ENCODE assay signal across 2 cellular contexts in genomic region chr11:3994030-3994640, GRCh38.
TF ChIP-seq lines count a peak whose summit lies in the region.

No MANE protein-coding gene starts in this region.

TF ChIP-seq in IMR-90, 13 proteins besides CTCF, POLR2A, EP300 and RAD21:
- TF ChIP-seq ELK1 (IDR thresholded peaks at IDR 0.05; ENCODE audit: borderline replicate concordance, low read depth, low read length) (no peak), RCOR1 (IDR thresholded peaks at IDR 0.05; ENCODE audit: insufficient replicate concordance, low read length) (no peak), FOS (IDR thresholded peaks at IDR 0.05; ENCODE audit: low read depth, low read length) (0 out of 2 replicates have a peak, but pooled peaks have one; percentile 29)

TF ChIP-seq in GM12878, 131 proteins besides CTCF, POLR2A, EP300 and RAD21:
- TF ChIP-seq PAX5 (IDR thresholded peaks at IDR 0.05; ENCODE audit: borderline replicate concordance, low read depth, low read length) (0 out of 2 replicates have a peak, but pooled peaks have one; percentile 31), TCF7 (IDR thresholded peaks at IDR 0.05; ENCODE audit: borderline replicate concordance) (peak; percentile 93), CBX5 (IDR thresholded peaks at IDR 0.05; ENCODE audit: low read depth) (peak; percentile 99), MLLT1 (IDR thresholded peaks at IDR 0.05) (peak; percentile 45; the same call in 1 of the 2 replicates), SREBF2 (IDR thresholded peaks at IDR 0.05; ENCODE audit: low read length) (no peak), HDAC2 (IDR thresholded peaks at IDR 0.05) (no peak), ZBTB33 (IDR thresholded peaks at IDR 0.05) (0 out of 2 replicates have a peak, but pooled peaks have one; percentile 73), ATF7 (IDR thresholded peaks at IDR 0.05; ENCODE audit: low read depth) (peak; percentile 63; the same call in 1 of the 2 replicates), CEBPB (IDR thresholded peaks at IDR 0.05; ENCODE audit: borderline replicate concordance in 1 of 2, low read depth in 2 of 2, low read length in 2 of 2) (no peak), IRF4 (IDR thresholded peaks at IDR 0.05; ENCODE audit: low read depth, low read length) (peak; percentile 48; the same call in 1 of the 2 replicates), NBN (IDR thresholded peaks at IDR 0.05) (peak; percentile 60), SKIL (IDR thresholded peaks at IDR 0.05; ENCODE audit: low read depth, poor library complexity, severe bottlenecking) (peak; percentile 55), ESRRA (IDR thresholded peaks at IDR 0.05; ENCODE audit: low read length) (no peak), JUNB (IDR thresholded peaks at IDR 0.05) (peak; percentile 72), RAD51 (IDR thresholded peaks at IDR 0.05) (0 out of 2 replicates have a peak, but pooled peaks have one; percentile 23), SPI1 (IDR thresholded peaks at IDR 0.05; ENCODE audit: borderline replicate concordance, insufficient read depth, low read depth, low read length) (no peak)
TF ChIP-seq in GM12878: peak in this region for 11.
